ENCODE assay signal across 16 cellular contexts in the genomic region with DNA sequence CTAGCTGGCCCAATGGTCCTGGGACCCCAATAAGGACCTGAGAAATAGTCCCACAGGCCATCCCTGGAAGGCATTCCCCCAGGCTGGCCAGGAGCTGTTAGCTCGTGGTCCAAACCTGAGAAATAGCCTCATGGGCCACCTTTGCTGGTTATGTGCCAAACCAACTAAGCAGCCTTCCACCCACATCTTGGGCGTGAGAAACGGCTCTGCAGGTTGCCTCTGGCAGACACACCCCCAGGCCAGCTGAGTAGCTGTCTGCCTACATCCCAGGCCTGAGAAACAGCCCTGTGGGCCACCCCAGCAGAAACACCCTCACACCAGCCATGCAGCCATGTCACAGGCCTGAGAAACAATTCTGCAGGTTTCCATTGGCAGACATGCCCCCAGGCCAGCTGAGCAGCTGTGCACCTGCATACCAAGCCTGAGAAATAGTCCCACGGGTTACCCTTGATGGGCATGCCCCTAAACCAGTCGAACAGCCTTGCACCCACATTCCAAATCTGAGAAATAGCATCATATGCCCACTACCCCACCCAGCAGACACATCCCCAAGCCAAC.
DNase-seq lines count a peak whose midpoint lies in the region; ATAC-seq and TF ChIP-seq lines count a peak whose summit lies in the region.
"Had no signal": no experiment of that assay in that cellular context is flagged by ENCODE, and none has a peak within 500 bp of the region (broad histone marks: within the 10 kb centered on the region; RNA-seq: fewer than 3 reads in every experiment).

No MANE protein-coding gene starts in this region.

- no peaks in the 10 kb centered on the region for H3K9me3 ChIP-seq in sigmoid colon

- H3K27ac ChIP-seq in epithelial cell of prostate (no peak overlapping the region), sigmoid colon (no peak overlapping the region)

- H3K36me3 ChIP-seq in sigmoid colon = no peaks in the 10 kb centered on the region

- H3K4me3 ChIP-seq in sigmoid colon = no peak overlapping the region

- 71 to 79% methylated on average over 5 of the region's 5 CpGs for WGBS in sigmoid colon, 2 donors

- intact Hi-C loops in sigmoid colon (cut with DNase I) = no loop called here

- no peak for TF ChIP-seq EP300 in sigmoid colon (IDR thresholded peaks at IDR 0.05)

- no peak for TF ChIP-seq POLR2A in sigmoid colon (IDR thresholded peaks at IDR 0.05)

- ATAC-seq in GM18909 (IDR thresholded peaks at IDR 0.05; ENCODE audit: poor library complexity, unreplicated experiment) = no peak
- ATAC-seq in GM21447 (IDR thresholded peaks at IDR 0.05; ENCODE audit: unreplicated experiment) = no peak

- DNase-seq in ELF-1 (ENCODE audit: low read depth, low spot score) (peak; percentile 10), NAMALWA (ENCODE audit: low spot score) (peak; percentile 15), epithelial cell of prostate (ENCODE audit: low read depth, low spot score) (peak; percentile 31), sigmoid colon (peak; percentile 56)
- DNase-seq in activated CD4-positive, alpha-beta T cell treated with anti-CD3 and anti-CD28 coated beads for 1 hour = no peak
- DNase-seq: C1 segment of cervical spinal cord; Calu3; CD4-positive, alpha-beta T cell; DMS153; DMS79 treated with DMSO at 0.1 percent for 48 hours; EL; GDM1; HCEC 1CT; HFFc6 had no signal

- TF ChIP-seq CTCF in sigmoid colon (IDR thresholded peaks at IDR 0.05) = no peak

- no peaks in the 10 kb centered on the region for H3K4me1 ChIP-seq in sigmoid colon

- H3K27me3 ChIP-seq in sigmoid colon = no peaks in the 10 kb centered on the region
